In the genomic region with DNA sequence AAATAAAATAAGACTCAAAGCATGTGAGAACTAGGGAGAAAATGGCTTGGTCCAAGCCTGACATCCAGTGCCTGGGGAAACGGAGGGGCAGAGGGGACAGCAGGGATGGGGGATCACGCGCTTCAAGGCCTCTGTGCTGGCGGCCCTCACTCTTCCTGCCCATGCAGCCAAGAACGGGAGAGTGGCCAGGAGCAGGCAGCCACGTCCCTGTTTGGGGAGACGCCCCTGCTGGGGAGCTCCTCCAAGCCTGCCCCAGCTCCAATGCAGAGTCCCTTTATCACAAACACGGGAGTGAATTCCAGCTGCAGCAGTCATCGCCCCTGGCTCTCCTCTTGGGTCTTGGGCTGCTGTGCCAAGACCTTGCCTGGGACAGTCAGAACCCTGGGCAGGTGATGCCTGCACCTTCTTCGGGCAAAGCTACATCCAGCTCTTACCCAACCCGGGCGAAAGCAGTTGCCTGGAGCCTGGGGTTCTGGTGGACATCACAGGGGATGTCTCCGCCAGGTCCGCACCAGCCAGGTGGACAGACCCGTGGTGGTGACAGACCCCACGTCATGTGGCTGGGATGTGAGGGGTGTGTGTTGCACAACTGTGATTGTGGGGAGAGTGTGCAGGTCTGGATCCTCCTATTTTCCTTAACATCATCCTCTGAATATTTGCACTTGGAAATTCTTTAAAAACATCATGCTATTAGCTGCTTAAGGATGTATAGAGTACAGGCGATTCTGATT, we compare ENCODE assay signal across 25 cellular contexts.
"Had no signal": no experiment of that assay in that cellular context is flagged by ENCODE, and none has a peak within 500 bp of the region (broad histone marks: within the 10 kb centered on the region; RNA-seq: fewer than 3 reads in every experiment).

No MANE protein-coding gene starts in this region.

- DNase-seq: activated CD4-positive, alpha-beta memory T cell treated with anti-CD3 and anti-CD28 coated beads for 36 hours; activated CD4-positive, alpha-beta T cell treated with anti-CD3 and anti-CD28 coated beads for 36 hours; activated CD4-positive, alpha-beta T cell treated with anti-CD3 and anti-CD28 coated beads, Interleukin-2, amount 10 ng/mL, durations not matched to agents 24 days and 14 days; activated CD4-positive, CD25-positive, alpha-beta regulatory T cell; activated CD4-positive, CD25-positive, alpha-beta regulatory T cell treated with anti-CD3 and anti-CD28 coated beads, Interleukin-2, amount 50 U/mL, for 72 hours; activated CD8-positive, alpha-beta memory T cell treated with anti-CD3 and anti-CD28 coated beads, Interleukin-2, amount 10 ng/mL, durations not matched to agents 7 days and 5 days; activated CD8-positive, alpha-beta memory T cell treated with anti-CD3 and anti-CD28 coated beads, Interleukin-2, amount 50 U/mL, for 4 hours; activated CD8-positive, alpha-beta T cell treated with anti-CD3 and anti-CD28 coated beads, Interleukin-2, amount 10 ng/mL, durations not matched to agents 7 days and 5 days; activated naive CD4-positive, alpha-beta T cell treated with anti-CD3 and anti-CD28 coated beads for 36 hours; activated naive CD8-positive, alpha-beta T cell treated with anti-CD3 and anti-CD28 coated beads for 36 hours; activated naive CD8-positive, alpha-beta T cell treated with anti-CD3 and anti-CD28 coated beads, Interleukin-2, amount 50 U/mL, for 24 hours; activated T-cell treated with anti-CD3 and anti-CD28 coated beads for 4 hours; activated T-cell treated with anti-CD3 and anti-CD28 coated beads, Interleukin-2, amount 50 U/mL, for 24 hours; activated T-cell treated with anti-CD3 and anti-CD28 coated beads, Interleukin-2, amount 50 U/mL, for 72 hours; adrenal gland; amygdala; body of pancreas; caudate nucleus; colonic mucosa; effector CD8-positive, alpha-beta T cell; esophagus squamous epithelium; foreskin melanocyte; T-helper 2 cell had no signal

- H3K4me3 ChIP-seq: adrenal gland, body of pancreas, colonic mucosa, esophagus squamous epithelium, gastroesophageal sphincter had no signal

- H3K27ac ChIP-seq: adrenal gland, body of pancreas, colonic mucosa, epithelial cell of prostate, esophagus squamous epithelium, gastroesophageal sphincter had no signal

- H3K36me3 ChIP-seq: adrenal gland, colonic mucosa, esophagus squamous epithelium, gastroesophageal sphincter had no signal

- H3K9me3 ChIP-seq: adrenal gland, body of pancreas, colonic mucosa, esophagus squamous epithelium, gastroesophageal sphincter had no signal

- H3K27me3 ChIP-seq: adrenal gland, body of pancreas, colonic mucosa had no signal

- H3K4me1 ChIP-seq: adrenal gland, body of pancreas, colonic mucosa, esophagus squamous epithelium, gastroesophageal sphincter had no signal
